Comparison of ENCODE assay signal across 23 cellular contexts in the genomic region with DNA sequence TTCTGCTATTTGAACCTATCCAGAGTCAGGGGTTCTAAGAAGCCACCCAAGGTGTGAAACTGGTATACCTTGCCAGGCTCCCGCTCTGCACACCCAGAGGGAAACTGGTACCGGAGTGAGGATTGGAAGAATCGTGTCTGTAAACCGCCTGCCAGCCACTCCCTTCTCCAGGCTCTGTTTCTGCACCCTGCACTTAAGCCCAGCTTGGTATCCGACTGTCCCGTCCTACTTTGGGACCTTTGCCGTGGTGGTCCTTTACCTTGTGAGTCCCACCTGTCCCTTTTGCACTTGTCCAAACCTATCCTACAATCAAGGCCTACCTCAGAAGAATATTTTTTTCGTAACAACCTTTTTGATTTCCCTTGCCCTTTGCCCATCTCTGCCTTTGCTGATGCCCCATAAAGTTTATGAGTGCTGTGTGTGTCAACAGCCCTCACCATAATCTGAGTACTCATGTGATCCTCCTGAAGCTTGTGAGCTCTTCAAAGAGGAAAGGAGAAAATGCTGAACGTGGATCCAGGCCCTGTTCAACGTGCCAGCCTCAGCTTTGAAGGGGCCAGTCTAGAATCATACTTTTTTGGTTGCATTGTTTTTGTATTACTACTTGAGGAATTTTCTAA. TPM values are rescaled to one million over a fixed set of nuclear protein-coding genes. Genes with fewer than 3 reads are reported as not detected.
A peak's percentile ranks its signal among the peaks of the same experiment; 100 is the strongest.
DNase-seq lines count a peak whose midpoint lies in the region; ATAC-seq and TF ChIP-seq lines count a peak whose summit lies in the region.
"Had no signal": no experiment of that assay in that cellular context is flagged by ENCODE, and none has a peak within 500 bp of the region (broad histone marks: within the 10 kb centered on the region; RNA-seq: fewer than 3 reads in every experiment).

No MANE protein-coding gene starts in this region.

- H4K5ac ChIP-seq in IMR-90 (ENCODE audit: low read depth, low read length), result no peak overlapping the region

- H3K27me3 ChIP-seq in IMR-90 (ENCODE audit: control insufficient read depth, insufficient read depth, low read length) (no peaks in the 10 kb centered on the region), prostate gland (replicated peaks; ENCODE audit: insufficient read depth) (no peaks in the 10 kb centered on the region)
- H3K27me3 ChIP-seq: BE2C, left lung, stomach, upper lobe of right lung had no signal

- TF ChIP-seq RAD21 in IMR-90 (IDR thresholded peaks at IDR 0.05; ENCODE audit: low read length), result no peak

- no peak overlapping the region for H4K91ac ChIP-seq in IMR-90 (ENCODE audit: insufficient read depth, low read depth, low read length)

- H3K4me1 ChIP-seq in IMR-90 (ENCODE audit: control insufficient read depth, insufficient read depth, low read length) (no peaks in the 10 kb centered on the region), prostate gland (replicated peaks) (no peaks in the 10 kb centered on the region)
- H3K4me1 ChIP-seq: BE2C, left lung, parathyroid adenoma, stomach, upper lobe of right lung had no signal

- H2BK15ac ChIP-seq in IMR-90 (ENCODE audit: low read depth, low read length), result no peak overlapping the region

- H2BK120ac ChIP-seq in IMR-90 (ENCODE audit: low read depth, low read length), result no peak overlapping the region

- dilution Hi-C loops in IMR-90 (cut with HindIII; ENCODE audit: low sequenced_read_pairs, unreplicated experiment), result no loop called here

- TF ChIP-seq POLR2A in IMR-90 (IDR thresholded peaks at IDR 0.05; ENCODE audit: low read depth, low read length), result no peak
- no peak for TF ChIP-seq POLR2A in prostate gland (IDR thresholded peaks at IDR 0.05)

- H3K4me1 Mint-ChIP-seq in effector memory CD8-positive, alpha-beta T cell (ENCODE audit: low read depth in 2 of 2), result peaks cover 4 to 8% of the 10 kb centered on the region in 2 donors

- WGBS in IMR-90 (ENCODE audit: extremely low coverage in 2 of 2, insufficient read length in 1 of 2), 2 experiments, result 100% methylated on average over 2 of the region's 10 CpGs; no CpG with 5 or more reads in 1 of the 2 experiments
- WGBS in prostate gland, result 70% methylated on average over 10 of the region's 10 CpGs

- TF ChIP-seq CTCF in IMR-90 (conservative IDR thresholded peaks at IDR 0.05; ENCODE audit: low read depth, low read length) (no peak), prostate gland (IDR thresholded peaks at IDR 0.05) (no peak)

- no peak overlapping the region for H3K18ac ChIP-seq in IMR-90 (ENCODE audit: low read depth, low read length)

- H3K4ac ChIP-seq in IMR-90 (ENCODE audit: low read depth, low read length), result no peak overlapping the region

- H2AFZ ChIP-seq in IMR-90 (replicated peaks; ENCODE audit: low read length, poor library complexity), result no peak overlapping the region
- H2AFZ ChIP-seq: parathyroid adenoma had no signal

- no peak overlapping the region for H3K4me2 ChIP-seq in IMR-90 (ENCODE audit: low read depth, low read length)

- peak overlapping the region; percentile 52; the same call in 1 of the 2 replicates for H3K14ac ChIP-seq in IMR-90 (replicated peaks; ENCODE audit: low read depth, low read length)

- peaks cover 25% of the 10 kb centered on the region for H3K36me3 Mint-ChIP-seq in effector memory CD8-positive, alpha-beta T cell (ENCODE audit: insufficient read depth)

- intact Hi-C loops in IMR-90 (cut with micrococcal nuclease), result no loop called here
- intact Hi-C loops in prostate gland (cut with DNase I), result no loop called here

- H2AK5ac ChIP-seq in IMR-90 (ENCODE audit: low read depth, low read length), result 0 out of 2 replicates have a peak overlapping the region, but pooled peaks have one; percentile 18

- H3K27ac Mint-ChIP-seq in effector memory CD8-positive, alpha-beta T cell, result peak overlapping the region; percentile 10 to 54

- H3K9me3 ChIP-seq in IMR-90 (ENCODE audit: control insufficient read depth, insufficient read depth, low read length) (no peaks in the 10 kb centered on the region), prostate gland (no peaks in the 10 kb centered on the region)
- H3K9me3 ChIP-seq: BE2C, left lung, stomach, upper lobe of right lung had no signal

- CTCF ChIA-PET in IMR-90 (lab: Yijun Ruan, JAX), result no interaction called here

- no peak overlapping the region for H3K4me3 Mint-ChIP-seq in effector memory CD8-positive, alpha-beta T cell

- H3K36me3 ChIP-seq in IMR-90 (ENCODE audit: control insufficient read depth, insufficient read depth, low read length), result peaks cover 11% of the 10 kb centered on the region
- no peaks in the 10 kb centered on the region for H3K36me3 ChIP-seq in prostate gland
- H3K36me3 ChIP-seq: BE2C had no signal

- no peak overlapping the region for H3K9ac ChIP-seq in IMR-90 (ENCODE audit: low read depth, low read length)
- H3K9ac ChIP-seq: parathyroid adenoma had no signal

- H3K4me3 ChIP-seq in IMR-90 (ENCODE audit: insufficient read depth, low read depth, low read length) (no peak overlapping the region), prostate gland (no peak overlapping the region)
- H3K4me3 ChIP-seq: GM12878, left lung, stomach, upper lobe of right lung had no signal

- peak overlapping the region; percentile 23 for H2AK9ac ChIP-seq in IMR-90 (replicated peaks; ENCODE audit: low read depth, low read length, poor library complexity)

- H4K20me1 ChIP-seq in IMR-90 (ENCODE audit: insufficient read depth, low read length), result no peaks in the 10 kb centered on the region

- no peak overlapping the region for H2BK5ac ChIP-seq in IMR-90 (ENCODE audit: low read depth, low read length, poor library complexity, severe bottlenecking)

- H3K23ac ChIP-seq in IMR-90 (ENCODE audit: low read depth, low read length), result no peak overlapping the region; the same call in 1 of the 2 replicates

- DNase-seq in NCI-H187 treated with DMSO at 0.1 percent for 48 hours (lab: John Stamatoyannopoulos, UW) (peak; percentile 16), NCI-H187 (lab: John Stamatoyannopoulos, UW) (no peak), IMR-90 (no peak), prostate gland (ENCODE audit: low spot score) (peak; percentile 49), NCI-H1048 (lab: John Stamatoyannopoulos, UW) (no peak)
- no peak for DNase-seq in effector memory CD8-positive, alpha-beta T cell
- DNase-seq: activated CD4-positive, alpha-beta T cell treated with anti-CD3 and anti-CD28 coated beads for 4 hours; activated gamma-delta T cell; amygdala; BE2C; caudate nucleus; effector memory CD4-positive, alpha-beta T cell; GF-D8; left lung; NCI-H1436; NCI-H2227 treated with DMSO at 0.1 percent for 48 hours; stimulated activated CD4-positive, alpha-beta T cell treated with anti-CD3 and anti-CD28 coated beads, Interleukin-2, amount 100 ng/mL, for 24 hours; stomach; upper lobe of right lung had no signal

- H3K27ac ChIP-seq in IMR-90 (ENCODE audit: insufficient read depth, low read length) (no peak overlapping the region), prostate gland (peak overlapping the region in 1 of 2 donors; percentile 63)
- H3K27ac ChIP-seq: left lung, parathyroid adenoma, stomach, upper lobe of right lung had no signal

- POLR2A ChIA-PET in IMR-90 (lab: Charles Lee; ENCODE audit: unreplicated experiment), result no interaction called here

- ATAC-seq in IMR-90 (ENCODE audit: low read depth) (no peak), HG03565 (IDR thresholded peaks at IDR 0.05; ENCODE audit: unreplicated experiment) (no peak), HG03039 (IDR thresholded peaks at IDR 0.05; ENCODE audit: unreplicated experiment) (no peak)
- ATAC-seq in effector memory CD8-positive, alpha-beta T cell (replicated peaks), result no peak
- ATAC-seq: GM12878, left lung, upper lobe of right lung had no signal

- no peaks in the 10 kb centered on the region for H3K27me3 Mint-ChIP-seq in effector memory CD8-positive, alpha-beta T cell

- peaks cover 12% of the 10 kb centered on the region; the same call in 1 of the 2 replicates for H3K9me1 ChIP-seq in IMR-90 (ENCODE audit: insufficient read depth, low read length)

- H3K56ac ChIP-seq in IMR-90 (ENCODE audit: extremely low read depth, insufficient read depth, low read length), result no peak overlapping the region

- BruUV-seq in IMR-90 (replicated peaks; lab: Mats Ljungman, UMichigan), result no TSS peak

- H3K79me1 ChIP-seq in IMR-90 (ENCODE audit: low read depth in 1 of 2, low read length in 2 of 2), result peaks cover 24 to 37% of the 10 kb centered on the region in 2 experiments

- in situ Hi-C loops in IMR-90 (cut with MboI; ENCODE audit: low sequenced_read_pairs), result no loop called here

- H3K9me3 Mint-ChIP-seq in effector memory CD8-positive, alpha-beta T cell, result no peaks in the 10 kb centered on the region

- H2BK20ac ChIP-seq in IMR-90 (ENCODE audit: low read depth, low read length), result no peak overlapping the region

- no peak overlapping the region for H4K8ac ChIP-seq in IMR-90 (ENCODE audit: low read depth in 2 of 2, low read length in 2 of 2)

TF ChIP-seq in IMR-90, 13 proteins besides CTCF, POLR2A, EP300 and RAD21 (continues in another document):
- TF ChIP-seq ELK1 (IDR thresholded peaks at IDR 0.05; ENCODE audit: borderline replicate concordance, low read depth, low read length) (no peak), RFX5 (IDR thresholded peaks at IDR 0.05; ENCODE audit: low read depth, low read length) (no peak), MAFK (IDR thresholded peaks at IDR 0.05; ENCODE audit: low read depth, low read length) (no peak), RCOR1 (IDR thresholded peaks at IDR 0.05; ENCODE audit: insufficient replicate concordance, low read length) (no peak), SMC3 (IDR thresholded peaks at IDR 0.05; ENCODE audit: low read depth, low read length) (no peak), CEBPB (IDR thresholded peaks at IDR 0.05; ENCODE audit: low read depth, low read length) (no peak)
- TF ChIP-seq, protein P1, sequence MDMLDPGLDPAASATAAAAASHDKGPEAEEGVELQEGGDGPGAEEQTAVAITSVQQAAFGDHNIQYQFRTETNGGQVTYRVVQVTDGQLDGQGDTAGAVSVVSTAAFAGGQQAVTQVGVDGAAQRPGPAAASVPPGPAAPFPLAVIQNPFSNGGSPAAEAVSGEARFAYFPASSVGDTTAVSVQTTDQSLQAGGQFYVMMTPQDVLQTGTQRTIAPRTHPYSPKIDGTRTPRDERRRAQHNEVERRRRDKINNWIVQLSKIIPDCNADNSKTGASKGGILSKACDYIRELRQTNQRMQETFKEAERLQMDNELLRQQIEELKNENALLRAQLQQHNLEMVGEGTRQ (IDR thresholded peaks at IDR 0.05; ENCODE audit: low read depth, low read length), result no peak

RNA-seq across cellular contexts. Expression of gene GARRE1, which starts 44.6 kb away (rescaled TPM):
- 13.8 and 15.0 TPM in 2 replicates for total RNA-seq in IMR-90 (2012; rRNA removed)
- 16.9 and 21.5 TPM in 2 replicates for polyA plus RNA-seq in IMR-90 (2012; rRNA removed)
- polyA plus RNA-seq in IMR-90 (2012; cell fraction: cytosol; rRNA removed), result 8.9 and 11.8 TPM in 2 replicates
- polyA plus RNA-seq in IMR-90 (2012; cell fraction: nucleus; rRNA removed; ENCODE audit: low replicate concordance), result 35.6 and 45.2 TPM in 2 replicates
- total RNA-seq in prostate gland, result 10 to 100 TPM; 17.9 to 29.5 TPM

Comparison
In these comparisons a context has a peak if more than half of its experiments do, and no peak if none do; other contexts are left out.
1. DNase-seq: peak in NCI-H187 treated with DMSO at 0.1 percent for 48 hours (single experiment) and prostate gland (single experiment); none in NCI-H187 (0 of 2), IMR-90 (single experiment), effector memory CD8-positive, alpha-beta T cell (0 of 3) and NCI-H1048 (single experiment).